In the genomic region with DNA sequence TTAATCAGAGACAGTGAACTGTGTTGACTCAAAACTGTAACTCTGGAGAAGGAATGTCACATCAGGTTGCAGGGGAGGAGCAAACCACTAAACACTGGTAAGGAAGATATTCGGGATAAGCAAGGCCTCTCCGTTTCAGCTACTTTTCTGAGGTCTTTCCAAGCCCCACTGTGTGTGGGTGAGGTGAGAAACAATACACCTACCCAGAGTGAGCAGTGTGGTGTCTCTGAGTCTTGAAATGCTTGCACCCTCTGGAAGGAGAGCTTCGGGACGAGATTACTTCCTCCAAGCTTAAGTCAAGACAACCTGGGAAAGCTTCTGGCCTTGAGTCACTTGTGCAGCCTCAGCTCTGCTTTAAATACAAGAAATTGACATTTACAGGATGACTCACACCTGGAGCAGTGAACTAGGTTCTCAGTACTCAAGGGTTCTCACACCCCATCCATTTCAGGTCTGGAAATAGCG, we compare ENCODE assay signal across 11 cellular contexts. TPM values are rescaled to one million over a fixed set of nuclear protein-coding genes. Genes with fewer than 3 reads are reported as not detected.
DNase-seq lines count a peak whose midpoint lies in the region; ATAC-seq and TF ChIP-seq lines count a peak whose summit lies in the region.
"Had no signal": no experiment of that assay in that cellular context is flagged by ENCODE, and none has a peak within 500 bp of the region (broad histone marks: within the 10 kb centered on the region; RNA-seq: fewer than 3 reads in every experiment).

No MANE protein-coding gene starts in this region.

- peak; percentile 68 for DNase-seq in H4 (ENCODE audit: low spot score)
- DNase-seq in SK-N-SH: no peak
- no peak for DNase-seq in esophagus squamous epithelium (lab: John Stamatoyannopoulos, UW)
- DNase-seq in renal cortical epithelial cell (ENCODE audit: low read depth): peak; percentile 94
- no peak for DNase-seq in germinal center (ENCODE audit: low spot score)
- no peak for DNase-seq in stimulated activated CD4-positive, alpha-beta T cell treated with anti-CD3 and anti-CD28 coated beads, Interleukin-1b, Interleukin-23, amount 100 ng/mL, for 48 hours
- no peak for DNase-seq in DMS114 treated with DMSO at 0.1 percent for 48 hours (lab: John Stamatoyannopoulos, UW; ENCODE audit: unreplicated experiment)
- DNase-seq: erythroblast had no signal

- TF ChIP-seq CTCF in SK-N-SH (IDR thresholded peaks at IDR 0.05) (no peak), esophagus squamous epithelium (IDR thresholded peaks at IDR 0.05) (no peak), gastroesophageal sphincter (IDR thresholded peaks at IDR 0.05) (no peak)

- no peak for ATAC-seq in gastroesophageal sphincter

- H3K79me2 ChIP-seq in SK-N-SH (ENCODE audit: insufficient read depth): peaks cover 24% of the 10 kb centered on the region

- H2AFZ ChIP-seq in SK-N-SH (ENCODE audit: low read depth): 0 out of 2 replicates have a peak overlapping the region, but pooled peaks have one; percentile 33

- peaks cover 20% of the 10 kb centered on the region for H4K20me1 ChIP-seq in SK-N-SH (ENCODE audit: insufficient read depth)

- H3K4me3 ChIP-seq in SK-N-SH (ENCODE audit: low read depth in 2 of 2, low read length in 1 of 2) (no peak overlapping the region), esophagus squamous epithelium (no peak overlapping the region), gastroesophageal sphincter (no peak overlapping the region)
- H3K4me3 ChIP-seq: thoracic aorta had no signal

- WGBS in SK-N-SH (ENCODE audit: low lambda C conversion rate): 26% methylated on average over 5 of the region's 5 CpGs
- WGBS in esophagus squamous epithelium, 2 donors: 27 to 49% methylated on average over 5 of the region's 5 CpGs
- 70 to 75% methylated on average over 2 to 5 of the region's 5 CpGs for WGBS in gastroesophageal sphincter (ENCODE audit: low coverage in 1 of 2), 2 donors

- H3K4me1 ChIP-seq in SK-N-SH (ENCODE audit: control insufficient read depth in 1 of 2, insufficient read depth in 2 of 2, low read depth in 1 of 2, low read length in 1 of 2) (peaks cover 34 to 50% of the 10 kb centered on the region in 2 experiments), esophagus squamous epithelium (peaks cover 31 to 69% (median 55%) of the 10 kb centered on the region in 3 donors), gastroesophageal sphincter (peaks cover 0 to 55% (median 22%) of the 10 kb centered on the region in 3 donors)

- H3K36me3 ChIP-seq in SK-N-SH (replicated peaks in 1 of 2; ENCODE audit: control insufficient read depth in 1 of 2, insufficient read depth in 2 of 2, low read length in 1 of 2) (no peaks in the 10 kb centered on the region), esophagus squamous epithelium (no peaks in the 10 kb centered on the region), gastroesophageal sphincter (no peaks in the 10 kb centered on the region)
- H3K36me3 ChIP-seq: thoracic aorta had no signal

- peak overlapping the region; percentile 65 for H3K9ac ChIP-seq in SK-N-SH

- H3K9me2 ChIP-seq in SK-N-SH: no peaks in the 10 kb centered on the region

- H3F3A ChIP-seq in SK-N-SH (replicated peaks; ENCODE audit: insufficient read depth): peaks cover 44% of the 10 kb centered on the region

- H3K27me3 ChIP-seq in SK-N-SH (ENCODE audit: insufficient read depth): no peaks in the 10 kb centered on the region
- H3K27me3 ChIP-seq in esophagus squamous epithelium: no peaks in the 10 kb centered on the region
- H3K27me3 ChIP-seq in gastroesophageal sphincter: no peaks in the 10 kb centered on the region

- intact Hi-C loops in esophagus squamous epithelium (cut with DNase I): no loop called here

- TF ChIP-seq POLR2A in esophagus squamous epithelium (IDR thresholded peaks at IDR 0.05): peak in 1 of 4 donors; percentile 27
- TF ChIP-seq POLR2A in gastroesophageal sphincter (IDR thresholded peaks at IDR 0.05): no peak

- POLR2A ChIA-PET in SK-N-SH (lab: Yijun Ruan, JAX): no interaction called here

- TF ChIP-seq EP300 in SK-N-SH (IDR thresholded peaks at IDR 0.05; ENCODE audit: borderline replicate concordance in 1 of 2, low read depth in 1 of 2, low read length in 1 of 2): no peak; a peak in 1 of 4 replicates
- no peak for TF ChIP-seq EP300 in gastroesophageal sphincter (IDR thresholded peaks at IDR 0.05)

- peak overlapping the region; percentile 71 to 99 for H3K27ac ChIP-seq in SK-N-SH (ENCODE audit: low read depth in 2 of 2, low read length in 1 of 2)
- peak overlapping the region; percentile 77 to 99 (median 88) for H3K27ac ChIP-seq in esophagus squamous epithelium
- peak overlapping the region in 1 of 4 donors; percentile 27 for H3K27ac ChIP-seq in gastroesophageal sphincter
- H3K27ac ChIP-seq: thoracic aorta had no signal

- H3K9me3 ChIP-seq in SK-N-SH (no peaks in the 10 kb centered on the region), esophagus squamous epithelium (no peaks in the 10 kb centered on the region), gastroesophageal sphincter (no peaks in the 10 kb centered on the region)
- H3K9me3 ChIP-seq: thoracic aorta had no signal

- CTCF ChIA-PET in SK-N-SH (lab: Yijun Ruan, JAX): interaction anchor here (0.9 to 1.7 kb wide), 4 partner anchors 42 to 100 kb away, joined by 3 to 10 read pairs (median 4); no protein-coding TSS in a partner anchor

- peak overlapping the region; percentile 85 for H3K4me2 ChIP-seq in SK-N-SH

- TF ChIP-seq RAD21 in SK-N-SH (IDR thresholded peaks at IDR 0.05; ENCODE audit: low read length): no peak

TF ChIP-seq in SK-N-SH, 30 proteins besides CTCF, POLR2A, EP300 and RAD21:
- peak; percentile 81 for TF ChIP-seq FOSL2 (IDR thresholded peaks at IDR 0.05; ENCODE audit: borderline replicate concordance, low read depth)
- TF ChIP-seq GABPA (IDR thresholded peaks at IDR 0.05; ENCODE audit: low read depth): no peak
- TF ChIP-seq, protein P1, sequence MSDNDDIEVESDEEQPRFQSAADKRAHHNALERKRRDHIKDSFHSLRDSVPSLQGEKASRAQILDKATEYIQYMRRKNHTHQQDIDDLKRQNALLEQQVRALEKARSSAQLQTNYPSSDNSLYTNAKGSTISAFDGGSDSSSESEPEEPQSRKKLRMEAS (IDR thresholded peaks at IDR 0.05; ENCODE audit: low read depth): no peak; the same call in 1 of the 2 replicates
- no peak for TF ChIP-seq FOXJ3 (CRISPR knock-in tag; IDR thresholded peaks at IDR 0.05)
- TF ChIP-seq FOXM1 (IDR thresholded peaks at IDR 0.05; ENCODE audit: low read depth): 0 out of 2 replicates have a peak, but pooled peaks have one; percentile 18
- TF ChIP-seq, protein P2, sequence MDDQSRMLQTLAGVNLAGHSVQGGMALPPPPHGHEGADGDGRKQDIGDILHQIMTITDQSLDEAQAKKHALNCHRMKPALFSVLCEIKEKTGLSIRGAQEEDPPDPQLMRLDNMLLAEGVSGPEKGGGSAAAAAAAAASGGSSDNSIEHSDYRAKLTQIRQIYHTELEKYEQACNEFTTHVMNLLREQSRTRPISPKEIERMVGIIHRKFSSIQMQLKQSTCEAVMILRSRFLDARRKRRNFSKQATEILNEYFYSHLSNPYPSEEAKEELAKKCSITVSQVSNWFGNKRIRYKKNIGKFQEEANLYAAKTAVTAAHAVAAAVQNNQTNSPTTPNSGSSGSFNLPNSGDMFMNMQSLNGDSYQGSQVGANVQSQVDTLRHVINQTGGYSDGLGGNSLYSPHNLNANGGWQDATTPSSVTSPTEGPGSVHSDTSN (IDR thresholded peaks at IDR 0.05): peak; percentile 66
- TF ChIP-seq GATA2 (CRISPR knock-in tag; IDR thresholded peaks at IDR 0.05): no peak
- TF ChIP-seq POLR2AphosphoS5 (IDR thresholded peaks at IDR 0.05; ENCODE audit: low read depth, low read length): peak; percentile 33; the same call in 1 of the 2 replicates
- peak; percentile 53 for TF ChIP-seq JUND (IDR thresholded peaks at IDR 0.05)
- TF ChIP-seq TCF12 (IDR thresholded peaks at IDR 0.05): peak; percentile 84
- TF ChIP-seq, protein P3, sequence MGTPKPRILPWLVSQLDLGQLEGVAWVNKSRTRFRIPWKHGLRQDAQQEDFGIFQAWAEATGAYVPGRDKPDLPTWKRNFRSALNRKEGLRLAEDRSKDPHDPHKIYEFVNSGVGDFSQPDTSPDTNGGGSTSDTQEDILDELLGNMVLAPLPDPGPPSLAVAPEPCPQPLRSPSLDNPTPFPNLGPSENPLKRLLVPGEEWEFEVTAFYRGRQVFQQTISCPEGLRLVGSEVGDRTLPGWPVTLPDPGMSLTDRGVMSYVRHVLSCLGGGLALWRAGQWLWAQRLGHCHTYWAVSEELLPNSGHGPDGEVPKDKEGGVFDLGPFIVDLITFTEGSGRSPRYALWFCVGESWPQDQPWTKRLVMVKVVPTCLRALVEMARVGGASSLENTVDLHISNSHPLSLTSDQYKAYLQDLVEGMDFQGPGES (IDR thresholded peaks at IDR 0.05; ENCODE audit: low read depth, low read length): no peak
- TF ChIP-seq TEAD4 (IDR thresholded peaks at IDR 0.05; ENCODE audit: borderline replicate concordance, insufficient read depth): 0 out of 2 replicates have a peak, but pooled peaks have one; percentile 20
- no peak for TF ChIP-seq ELF1 (IDR thresholded peaks at IDR 0.05)
TF ChIP-seq in SK-N-SH: peak in this region for 7.

RNA-seq across cellular contexts. Expression of a gene that starts 2.5 kb away (rescaled TPM):
- total RNA-seq in H4 (2014; rRNA removed; shearing (Covaris generic)): 4.3 and 4.6 TPM in 2 replicates
- polyA plus RNA-seq in SK-N-SH (2012; rRNA removed): 11.9 and 13.7 TPM in 2 replicates
- 4.4 and 7.2 TPM in 2 replicates for polyA plus RNA-seq in SK-N-SH (2012; cell fraction: cytosol; rRNA removed)
- polyA plus RNA-seq in SK-N-SH (2012; cell fraction: nucleus; rRNA removed): 51.1 and 59.6 TPM in 2 replicates
- total RNA-seq in esophagus squamous epithelium (10 to 100 TPM in 1 of 4 donors, 1 to 10 TPM in 3; 3.7 to 14.7 (median 6.7) TPM), renal cortical epithelial cell (3.1 and 9.9 TPM in 2 replicates), gastroesophageal sphincter (10 to 100 TPM in 3 of 4 donors, 1 to 10 TPM in 1; 8.5 to 17.5 (median 13.5) TPM)

RNA-seq across cellular contexts. Expression of a gene that starts 57.4 kb away (rescaled TPM):
- total RNA-seq in H4 (2014; rRNA removed; shearing (Covaris generic)): 0.21 TPM in 1 of 2 replicates, not detected in the other
- 0.08 TPM in 1 of 2 replicates, not detected in the other for polyA plus RNA-seq in SK-N-SH (2012; rRNA removed)
- polyA plus RNA-seq in SK-N-SH (2012; cell fraction: cytosol; rRNA removed): not detected in 2 replicates
- polyA plus RNA-seq in SK-N-SH (2012; cell fraction: nucleus; rRNA removed): 0.10 TPM in 1 of 2 replicates, not detected in the other
- total RNA-seq in esophagus squamous epithelium (not detected), renal cortical epithelial cell (0.10 TPM in 1 of 2 replicates, not detected in the other), gastroesophageal sphincter (not detected)
- total RNA-seq: pulmonary artery endothelial cell, thoracic aorta had no signal

Comparison
In these comparisons a context has a peak if more than half of its experiments do, and no peak if none do; other contexts are left out.
1. DNase-seq: peak in H4 (single experiment) and renal cortical epithelial cell (single experiment); none in SK-N-SH (single experiment), esophagus squamous epithelium (single experiment), germinal center (single experiment), stimulated activated CD4-positive, alpha-beta T cell treated with anti-CD3 and anti-CD28 coated beads, Interleukin-1b, Interleukin-23, amount 100 ng/mL, for 48 hours (single experiment) and DMS114 treated with DMSO at 0.1 percent for 48 hours (single experiment).